In genomic region chr4:144137137-144137879, GRCh38 we compare ENCODE assay signal across 10 cellular contexts. TPM values are rescaled to one million over a fixed set of nuclear protein-coding genes. Genes with fewer than 3 reads are reported as not detected.
"Had no signal": no experiment of that assay in that cellular context is flagged by ENCODE, and none has a peak within 500 bp of the region (broad histone marks: within the 10 kb centered on the region; RNA-seq: fewer than 3 reads in every experiment).

No MANE protein-coding gene starts in this region.

RNA-seq across cellular contexts. Expression of gene GYPA, which starts 3.2 kb away (rescaled TPM):
- total RNA-seq: HepG2, HT-29, IMR-90, NCI-H460, PC-9, Peyer's patch, Right ventricle myocardium superior, RPMI7951, SJSA1 had no signal
- polyA plus RNA-seq: HepG2, IMR-90, SK-N-SH had no signal
